11 cellular contexts compared by ENCODE assay signal in the genomic region with DNA sequence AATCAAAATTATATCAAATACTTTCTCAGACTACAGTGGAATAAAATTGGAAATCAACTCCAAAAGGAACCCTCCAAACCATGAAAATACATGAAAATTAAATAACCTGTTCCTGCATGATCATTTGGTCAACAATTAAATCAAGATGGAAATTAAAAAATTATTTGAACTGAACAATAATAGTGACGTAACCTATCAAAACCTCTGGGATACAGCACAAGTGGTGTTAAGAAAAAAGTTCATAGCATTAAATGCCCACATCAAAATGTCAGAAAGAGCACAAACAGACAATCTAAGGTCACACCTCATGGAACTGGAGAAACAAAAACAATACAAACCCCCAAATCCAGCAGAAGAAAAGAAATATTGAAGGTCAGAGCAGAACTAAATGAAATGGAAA.
"Had no signal": no experiment of that assay in that cellular context is flagged by ENCODE, and none has a peak within 500 bp of the region (broad histone marks: within the 10 kb centered on the region; RNA-seq: fewer than 3 reads in every experiment).

No MANE protein-coding gene starts in this region.

- H3K4me3 ChIP-seq: GM23248, GM23338, HAP-1 had no signal

- DNase-seq: GM23248, GOT3, H7, H9, HCEC 1CT, HFFc6 had no signal

- H2AFZ ChIP-seq: GM23248, GM23338 had no signal

- H3K27ac ChIP-seq: GM23248 had no signal

- FAIRE-seq: H1, H54 had no signal

- H3K36me3 ChIP-seq: HAP-1 had no signal

- H3K9ac ChIP-seq: GM23248 had no signal

- ATAC-seq: GM23338, HCT116 had no signal

- H3K9me3 ChIP-seq: HAP-1 had no signal
